ENCODE assay signal across 12 cellular contexts in genomic region chr17:7466318-7466643, GRCh38. TPM values are rescaled to one million over a fixed set of nuclear protein-coding genes. Genes with fewer than 3 reads are reported as not detected.
DNase-seq lines count a peak whose midpoint lies in the region; ATAC-seq and TF ChIP-seq lines count a peak whose summit lies in the region.
"Had no signal": no experiment of that assay in that cellular context is flagged by ENCODE, and none has a peak within 500 bp of the region (broad histone marks: within the 10 kb centered on the region; RNA-seq: fewer than 3 reads in every experiment).

No MANE protein-coding gene starts in this region.

- no peak for TF ChIP-seq CTCF in fibroblast of lung (conservative IDR thresholded peaks at IDR 0.05 in 1 of 2, IDR thresholded peaks at IDR 0.05 in 1 of 2; ENCODE audit: low read depth in 1 of 2, low read length in 2 of 2)
- TF ChIP-seq CTCF in endodermal cell (conservative IDR thresholded peaks at IDR 0.05), result no peak

- H3K4me1 Mint-ChIP-seq in activated naive CD8-positive, alpha-beta T cell treated with anti-CD3 and anti-CD28 coated beads for 36 hours, result peaks cover 20% of the 10 kb centered on the region
- peaks cover 15% of the 10 kb centered on the region for H3K4me1 Mint-ChIP-seq in stimulated activated effector memory CD8-positive, alpha-beta T cell treated with anti-CD3 and anti-CD28 coated beads, Interleukin-12 subunit alpha, Interleukin-12 subunit beta, amount 100 ng/mL, for 72 hours
- peaks cover 17% of the 10 kb centered on the region for H3K4me1 Mint-ChIP-seq in activated CD4-positive, alpha-beta T cell treated with anti-CD3 and anti-CD28 coated beads, Interleukin-2, amount 10 ng/mL, durations not matched to agents 7 days and 5 days
- H3K4me1 Mint-ChIP-seq in endodermal cell, result peaks cover 2% of the 10 kb centered on the region
- H3K4me1 Mint-ChIP-seq in immature natural killer cell, result peaks cover 23 to 26% of the 10 kb centered on the region in 2 donors

- H3K9ac ChIP-seq in fibroblast of lung (ENCODE audit: insufficient read depth, low read length), result no peak overlapping the region
- no peak overlapping the region for H3K9ac ChIP-seq in endodermal cell (ENCODE audit: extremely low read depth, low read length, poor library complexity, severe bottlenecking)

- H3K27me3 Mint-ChIP-seq in activated naive CD8-positive, alpha-beta T cell treated with anti-CD3 and anti-CD28 coated beads for 36 hours, result no peaks in the 10 kb centered on the region
- H3K27me3 Mint-ChIP-seq in activated CD4-positive, alpha-beta T cell treated with anti-CD3 and anti-CD28 coated beads, Interleukin-2, amount 10 ng/mL, durations not matched to agents 7 days and 5 days, result no peaks in the 10 kb centered on the region
- H3K27me3 Mint-ChIP-seq in endodermal cell (ENCODE audit: insufficient read depth) (no peaks in the 10 kb centered on the region), immature natural killer cell (ENCODE audit: low read depth in 3 of 3) (peaks cover 0 to 2% (median 0%) of the 10 kb centered on the region in 3 donors)
- H3K27me3 Mint-ChIP-seq: stimulated activated naive CD8-positive, alpha-beta T cell treated with anti-CD3 and anti-CD28 coated beads, Interleukin-15, Interleukin-2, amounts not matched to agents 100 ng/mL and 50 ng/mL, for 24 hours had no signal

- H3K4me3 ChIP-seq in fibroblast of lung (replicated peaks in 1 of 4; ENCODE audit: control extremely low read depth in 1 of 4, insufficient read depth in 1 of 4, low read depth in 3 of 4, low read length in 4 of 4) (no peak overlapping the region), endodermal cell (ENCODE audit: low read length) (no peak overlapping the region)
- H3K4me3 ChIP-seq: pancreas had no signal

- H3K36me3 ChIP-seq in fibroblast of lung (ENCODE audit: control insufficient read depth, insufficient read depth, low read length) (peaks cover 22% of the 10 kb centered on the region), endodermal cell (ENCODE audit: control insufficient read depth, insufficient read depth, low read length) (peaks cover 11% of the 10 kb centered on the region)

- POLR2A ChIA-PET in activated CD4-positive, alpha-beta T cell treated with anti-CD3 and anti-CD28 coated beads, Interleukin-2, amount 10 ng/mL, durations not matched to agents 7 days and 5 days (lab: Charles Lee), result no interaction called here

- WGBS in endodermal cell (ENCODE audit: insufficient coverage in 1 of 2, insufficient read length in 1 of 2), 2 experiments, result 95 to 100% methylated on average over 3 to 9 of the region's 9 CpGs

- H3K79me2 ChIP-seq in fibroblast of lung (ENCODE audit: control insufficient read depth, insufficient read depth, low read length), result peaks cover 35% of the 10 kb centered on the region

- H3K27ac ChIP-seq in fibroblast of lung (ENCODE audit: insufficient read depth, low read length) (peak overlapping the region; percentile 68), endodermal cell (ENCODE audit: low read depth, low read length) (no peak overlapping the region)

- H3K4me2 ChIP-seq in fibroblast of lung (ENCODE audit: extremely low read depth, insufficient read depth, low read length), result no peak overlapping the region

- no peaks in the 10 kb centered on the region for H4K20me1 ChIP-seq in fibroblast of lung (ENCODE audit: control insufficient read depth, extremely low read depth, insufficient read depth, low read length)

- H2AFZ ChIP-seq in fibroblast of lung (ENCODE audit: low read length), result no peak overlapping the region

- no peak overlapping the region for H3K4me3 Mint-ChIP-seq in activated naive CD8-positive, alpha-beta T cell treated with anti-CD3 and anti-CD28 coated beads for 36 hours
- H3K4me3 Mint-ChIP-seq in stimulated activated effector memory CD8-positive, alpha-beta T cell treated with anti-CD3 and anti-CD28 coated beads, Interleukin-12 subunit alpha, Interleukin-12 subunit beta, amount 100 ng/mL, for 72 hours, result no peak overlapping the region
- no peak overlapping the region for H3K4me3 Mint-ChIP-seq in activated CD4-positive, alpha-beta T cell treated with anti-CD3 and anti-CD28 coated beads, Interleukin-2, amount 10 ng/mL, durations not matched to agents 7 days and 5 days
- no peak overlapping the region for H3K4me3 Mint-ChIP-seq in endodermal cell
- H3K4me3 Mint-ChIP-seq in immature natural killer cell, result no peak overlapping the region
- H3K4me3 Mint-ChIP-seq: stimulated activated naive CD8-positive, alpha-beta T cell treated with anti-CD3 and anti-CD28 coated beads, Interleukin-15, Interleukin-2, amounts not matched to agents 100 ng/mL and 50 ng/mL, for 24 hours had no signal

- H3K4me1 ChIP-seq in fibroblast of lung (ENCODE audit: control insufficient read depth, extremely low read depth, insufficient read depth, low read length) (peaks cover 14% of the 10 kb centered on the region), endodermal cell (ENCODE audit: control insufficient read depth, insufficient read depth, low read length) (no peaks in the 10 kb centered on the region)

- peaks cover 8% of the 10 kb centered on the region for H3K36me3 Mint-ChIP-seq in activated naive CD8-positive, alpha-beta T cell treated with anti-CD3 and anti-CD28 coated beads for 36 hours
- H3K36me3 Mint-ChIP-seq in stimulated activated effector memory CD8-positive, alpha-beta T cell treated with anti-CD3 and anti-CD28 coated beads, Interleukin-12 subunit alpha, Interleukin-12 subunit beta, amount 100 ng/mL, for 72 hours, result peaks cover 72% of the 10 kb centered on the region
- H3K36me3 Mint-ChIP-seq in activated CD4-positive, alpha-beta T cell treated with anti-CD3 and anti-CD28 coated beads, Interleukin-2, amount 10 ng/mL, durations not matched to agents 7 days and 5 days (ENCODE audit: low read depth), result peaks cover 16% of the 10 kb centered on the region
- H3K36me3 Mint-ChIP-seq in endodermal cell (ENCODE audit: low read depth) (peaks cover 19% of the 10 kb centered on the region), immature natural killer cell (peaks cover 0 to 2% (median 0%) of the 10 kb centered on the region in 3 donors)

- ATAC-seq in stimulated activated effector memory CD8-positive, alpha-beta T cell treated with anti-CD3 and anti-CD28 coated beads, Interleukin-12 subunit alpha, Interleukin-12 subunit beta, amount 100 ng/mL, for 72 hours, result no peak

- no peaks in the 10 kb centered on the region for H3K9me3 ChIP-seq in fibroblast of lung (ENCODE audit: control insufficient read depth, insufficient read depth, low read depth, low read length)
- no peaks in the 10 kb centered on the region for H3K9me3 ChIP-seq in endodermal cell (ENCODE audit: control insufficient read depth, low read length)
- H3K9me3 ChIP-seq: pancreas had no signal

- H3K27ac Mint-ChIP-seq in activated naive CD8-positive, alpha-beta T cell treated with anti-CD3 and anti-CD28 coated beads for 36 hours, result peak overlapping the region; percentile 42
- H3K27ac Mint-ChIP-seq in stimulated activated effector memory CD8-positive, alpha-beta T cell treated with anti-CD3 and anti-CD28 coated beads, Interleukin-12 subunit alpha, Interleukin-12 subunit beta, amount 100 ng/mL, for 72 hours, result peak overlapping the region; percentile 73
- no peak overlapping the region for H3K27ac Mint-ChIP-seq in activated CD4-positive, alpha-beta T cell treated with anti-CD3 and anti-CD28 coated beads, Interleukin-2, amount 10 ng/mL, durations not matched to agents 7 days and 5 days
- H3K27ac Mint-ChIP-seq in endodermal cell (no peak overlapping the region), immature natural killer cell (peak overlapping the region in 1 of 6 donors; percentile 20)
- H3K27ac Mint-ChIP-seq: stimulated activated naive CD8-positive, alpha-beta T cell treated with anti-CD3 and anti-CD28 coated beads, Interleukin-15, Interleukin-2, amounts not matched to agents 100 ng/mL and 50 ng/mL, for 24 hours had no signal

- no peaks in the 10 kb centered on the region for H3K27me3 ChIP-seq in fibroblast of lung (ENCODE audit: control insufficient read depth, insufficient read depth, low read length)
- no peaks in the 10 kb centered on the region for H3K27me3 ChIP-seq in endodermal cell (ENCODE audit: control insufficient read depth, insufficient read depth, low read length, poor library complexity, severe bottlenecking)
- H3K27me3 ChIP-seq: pancreas had no signal

- CTCF ChIA-PET in activated CD4-positive, alpha-beta T cell treated with anti-CD3 and anti-CD28 coated beads, Interleukin-2, amount 10 ng/mL, durations not matched to agents 7 days and 5 days (lab: Charles Lee), result no interaction called here

- no peaks in the 10 kb centered on the region for H3K9me3 Mint-ChIP-seq in activated naive CD8-positive, alpha-beta T cell treated with anti-CD3 and anti-CD28 coated beads for 36 hours
- H3K9me3 Mint-ChIP-seq in stimulated activated effector memory CD8-positive, alpha-beta T cell treated with anti-CD3 and anti-CD28 coated beads, Interleukin-12 subunit alpha, Interleukin-12 subunit beta, amount 100 ng/mL, for 72 hours, result no peaks in the 10 kb centered on the region
- no peaks in the 10 kb centered on the region for H3K9me3 Mint-ChIP-seq in activated CD4-positive, alpha-beta T cell treated with anti-CD3 and anti-CD28 coated beads, Interleukin-2, amount 10 ng/mL, durations not matched to agents 7 days and 5 days
- no peaks in the 10 kb centered on the region for H3K9me3 Mint-ChIP-seq in endodermal cell
- no peaks in the 10 kb centered on the region for H3K9me3 Mint-ChIP-seq in immature natural killer cell
- H3K9me3 Mint-ChIP-seq: stimulated activated naive CD8-positive, alpha-beta T cell treated with anti-CD3 and anti-CD28 coated beads, Interleukin-15, Interleukin-2, amounts not matched to agents 100 ng/mL and 50 ng/mL, for 24 hours had no signal

- DNase-seq in activated naive CD8-positive, alpha-beta T cell treated with anti-CD3 and anti-CD28 coated beads for 36 hours, result no peak
- no peak for DNase-seq in fibroblast of lung (ENCODE audit: low read depth in 2 of 2)
- no peak for DNase-seq in stimulated activated effector memory CD8-positive, alpha-beta T cell treated with anti-CD3 and anti-CD28 coated beads, Interleukin-12 subunit alpha, Interleukin-12 subunit beta, amount 100 ng/mL, for 72 hours (ENCODE audit: low spot score in 2 of 2)
- no peak for DNase-seq in activated CD4-positive, alpha-beta T cell treated with anti-CD3 and anti-CD28 coated beads, Interleukin-2, amount 10 ng/mL, durations not matched to agents 7 days and 5 days
- no peak for DNase-seq in endodermal cell
- no peak for DNase-seq in immature natural killer cell
- DNase-seq: activated CD4-positive, alpha-beta T cell treated with anti-CD3 and anti-CD28 coated beads for 4 hours; activated effector memory CD4-positive, alpha-beta T cell treated with anti-CD3 and anti-CD28 coated beads, Interleukin-2, amount 50 U/mL, for 16 hours; stimulated activated CD4-positive, alpha-beta T cell treated with anti-CD3 and anti-CD28 coated beads, Interleukin-4, amount 100 ng/mL, for 1 hour had no signal

RNA-seq across cellular contexts. Expression of gene ZBTB4, which starts 13.2 kb away (rescaled TPM):
- 10 to 100 TPM; 16.7 TPM for total RNA-seq in activated naive CD8-positive, alpha-beta T cell treated with anti-CD3 and anti-CD28 coated beads for 36 hours
- total RNA-seq in fibroblast of lung (16.4 and 29.9 TPM in 2 replicates), endodermal cell (10 to 100 TPM; 18.8 to 25.5 TPM)
- polyA plus RNA-seq in fibroblast of lung (21.3 and 22.3 TPM in 2 replicates), immature natural killer cell (10 to 100 TPM in 1 of 3 donors, 1 to 10 TPM in 2; 4.4 to 25.8 (median 8.3) TPM)
- 37.4 and 43.3 TPM in 2 replicates for polyA plus RNA-seq in fibroblast of lung (2012)
- 74.3 and 81.7 TPM in 2 replicates for polyA minus RNA-seq in fibroblast of lung (ENCODE audit: low replicate concordance)
- total RNA-seq in activated CD4-positive, alpha-beta T cell treated with anti-CD3 and anti-CD28 coated beads, Interleukin-2, amount 10 ng/mL, durations not matched to agents 7 days and 5 days, result 10 to 100 TPM; 25.8 to 28.4 TPM
- 13.0 TPM for polyA plus RNA-seq in endodermal cell (2013, experiment 1 of 2)
- 12.7 TPM for polyA plus RNA-seq in endodermal cell (2013, experiment 2 of 2)

RNA-seq across cellular contexts. Expression of gene SLC35G6, which starts 15.0 kb away (rescaled TPM):
- not detected for total RNA-seq in activated naive CD8-positive, alpha-beta T cell treated with anti-CD3 and anti-CD28 coated beads for 36 hours
- total RNA-seq in fibroblast of lung (not detected in 2 replicates), endodermal cell (under 1 TPM in 1 of 2 donors, not detected in 1; 0.33 TPM)
- polyA plus RNA-seq in fibroblast of lung (not detected in 2 replicates), immature natural killer cell (not detected)
- polyA plus RNA-seq in fibroblast of lung (2012), result not detected in 2 replicates
- polyA minus RNA-seq in fibroblast of lung (ENCODE audit: low replicate concordance), result not detected in 2 replicates
- total RNA-seq in activated CD4-positive, alpha-beta T cell treated with anti-CD3 and anti-CD28 coated beads, Interleukin-2, amount 10 ng/mL, durations not matched to agents 7 days and 5 days, result not detected
- not detected for polyA plus RNA-seq in endodermal cell (2013, experiment 1 of 2)
- polyA plus RNA-seq in endodermal cell (2013, experiment 2 of 2), result not detected
- total RNA-seq: LHCN-M2, pancreas had no signal

RNA-seq across cellular contexts. Expression of gene POLR2A, which starts 17.9 kb away (rescaled TPM):
- 100 to 1,000 TPM; 198 to 200 TPM for total RNA-seq in activated naive CD8-positive, alpha-beta T cell treated with anti-CD3 and anti-CD28 coated beads for 36 hours
- total RNA-seq in fibroblast of lung, result 60.1 and 75.8 TPM in 2 replicates
- polyA plus RNA-seq in fibroblast of lung, result 6.8 and 7.1 TPM in 2 replicates
- polyA plus RNA-seq in fibroblast of lung (2012), result 56.0 and 62.6 TPM in 2 replicates
- 232 and 413 TPM in 2 replicates for polyA minus RNA-seq in fibroblast of lung (ENCODE audit: low replicate concordance)
- 100 to 1,000 TPM; 175 to 201 TPM for total RNA-seq in activated CD4-positive, alpha-beta T cell treated with anti-CD3 and anti-CD28 coated beads, Interleukin-2, amount 10 ng/mL, durations not matched to agents 7 days and 5 days
- 100 to 1,000 TPM; 129 to 189 TPM for total RNA-seq in endodermal cell
- polyA plus RNA-seq in endodermal cell (2013, experiment 1 of 2), result 111 TPM
- polyA plus RNA-seq in endodermal cell (2013, experiment 2 of 2), result 96.6 TPM
- polyA plus RNA-seq in immature natural killer cell, result 10 to 100 TPM; 16.0 to 67.8 (median 25.7) TPM

RNA-seq across cellular contexts. Expression of gene CHRNB1, which starts 21.4 kb away (rescaled TPM):
- total RNA-seq in activated naive CD8-positive, alpha-beta T cell treated with anti-CD3 and anti-CD28 coated beads for 36 hours, result 10 to 100 TPM; 10.6 to 11.3 TPM
- total RNA-seq in fibroblast of lung (5.6 and 12.2 TPM in 2 replicates), endodermal cell (10 to 100 TPM in 1 of 2 donors, 1 to 10 TPM in 1; 8.7 to 11.6 TPM)
- polyA plus RNA-seq in fibroblast of lung (6.3 and 9.2 TPM in 2 replicates), immature natural killer cell (10 to 100 TPM; 32.4 to 41.3 (median 38.5) TPM)
- 4.4 and 7.1 TPM in 2 replicates for polyA plus RNA-seq in fibroblast of lung (2012)
- polyA minus RNA-seq in fibroblast of lung (ENCODE audit: low replicate concordance), result 7.1 and 8.8 TPM in 2 replicates
- total RNA-seq in activated CD4-positive, alpha-beta T cell treated with anti-CD3 and anti-CD28 coated beads, Interleukin-2, amount 10 ng/mL, durations not matched to agents 7 days and 5 days, result 10 to 100 TPM; 18.8 to 19.2 TPM
- 17.3 TPM for polyA plus RNA-seq in endodermal cell (2013, experiment 1 of 2)
- 13.0 TPM for polyA plus RNA-seq in endodermal cell (2013, experiment 2 of 2)

RNA-seq across cellular contexts. Expression of gene FGF11, which starts 27.0 kb away (rescaled TPM):
- 1 to 10 TPM; 7.6 to 9.2 TPM for total RNA-seq in activated naive CD8-positive, alpha-beta T cell treated with anti-CD3 and anti-CD28 coated beads for 36 hours
- total RNA-seq in fibroblast of lung (0.33 and 1.3 TPM in 2 replicates), endodermal cell (1 to 10 TPM; 4.0 to 8.8 TPM)
- polyA plus RNA-seq in fibroblast of lung (0.43 and 0.87 TPM in 2 replicates), immature natural killer cell (not detected)
- polyA plus RNA-seq in fibroblast of lung (2012), result 0.44 and 0.79 TPM in 2 replicates
- 0.43 and 5.0 TPM in 2 replicates for polyA minus RNA-seq in fibroblast of lung (ENCODE audit: low replicate concordance)
- 1 to 10 TPM; 6.8 to 9.4 TPM for total RNA-seq in activated CD4-positive, alpha-beta T cell treated with anti-CD3 and anti-CD28 coated beads, Interleukin-2, amount 10 ng/mL, durations not matched to agents 7 days and 5 days
- polyA plus RNA-seq in endodermal cell (2013, experiment 1 of 2), result 14.4 TPM
- polyA plus RNA-seq in endodermal cell (2013, experiment 2 of 2), result 15.3 TPM

Comparison
In these comparisons a context has a peak if more than half of its experiments do, and no peak if none do; other contexts are left out.
1. H3K27ac Mint-ChIP-seq: peak in activated naive CD8-positive, alpha-beta T cell treated with anti-CD3 and anti-CD28 coated beads for 36 hours (single experiment) and stimulated activated effector memory CD8-positive, alpha-beta T cell treated with anti-CD3 and anti-CD28 coated beads, Interleukin-12 subunit alpha, Interleukin-12 subunit beta, amount 100 ng/mL, for 72 hours (single experiment); none in activated CD4-positive, alpha-beta T cell treated with anti-CD3 and anti-CD28 coated beads, Interleukin-2, amount 10 ng/mL, durations not matched to agents 7 days and 5 days (single experiment) and endodermal cell (single experiment).